18 cellular contexts compared by ENCODE assay signal in genomic region chr1:33165209-33165608, GRCh38. TPM values are rescaled to one million over a fixed set of nuclear protein-coding genes. Genes with fewer than 3 reads are reported as not detected.
DNase-seq lines count a peak whose midpoint lies in the region; ATAC-seq and TF ChIP-seq lines count a peak whose summit lies in the region.
"Had no signal": no experiment of that assay in that cellular context is flagged by ENCODE, and none has a peak within 500 bp of the region (broad histone marks: within the 10 kb centered on the region; RNA-seq: fewer than 3 reads in every experiment).

No MANE protein-coding gene starts in this region.

- peaks cover 15% of the 10 kb centered on the region for H3K36me3 Mint-ChIP-seq in glutamatergic neuron (ENCODE audit: unreplicated experiment)
- H3K36me3 Mint-ChIP-seq in nephron progenitor cell (ENCODE audit: low read depth), result peaks cover 32% of the 10 kb centered on the region

- no peak overlapping the region for H3K4me2 ChIP-seq in IMR-90 (ENCODE audit: low read depth, low read length)
- H3K4me2 ChIP-seq: BLaER1, PC-9 had no signal

- H3K27me3 ChIP-seq in IMR-90 (ENCODE audit: control insufficient read depth, insufficient read depth, low read length), result no peaks in the 10 kb centered on the region
- H3K27me3 ChIP-seq: BLaER1, SJCRH30 had no signal

- H3K27ac Mint-ChIP-seq in glutamatergic neuron (ENCODE audit: unreplicated experiment), result peak overlapping the region; percentile 53
- no peak overlapping the region for H3K27ac Mint-ChIP-seq in nephron progenitor cell
- H3K27ac Mint-ChIP-seq: CD8-positive, alpha-beta T cell had no signal

- CTCF ChIA-PET in IMR-90 (lab: Yijun Ruan, JAX), result no interaction called here

- no peak overlapping the region for H3K4me3 Mint-ChIP-seq in glutamatergic neuron (ENCODE audit: unreplicated experiment)
- H3K4me3 Mint-ChIP-seq in nephron progenitor cell, result no peak overlapping the region
- H3K4me3 Mint-ChIP-seq: CD8-positive, alpha-beta T cell had no signal

- no peak overlapping the region for H2BK20ac ChIP-seq in IMR-90 (ENCODE audit: low read depth, low read length)

- H3K9me3 Mint-ChIP-seq in glutamatergic neuron (ENCODE audit: unreplicated experiment), result peaks cover 16% of the 10 kb centered on the region
- H3K9me3 Mint-ChIP-seq in nephron progenitor cell, result peaks cover 13% of the 10 kb centered on the region
- H3K9me3 Mint-ChIP-seq: CD8-positive, alpha-beta T cell had no signal

- TF ChIP-seq CTCF in IMR-90 (conservative IDR thresholded peaks at IDR 0.05; ENCODE audit: low read depth, low read length) (no peak), glutamatergic neuron (IDR thresholded peaks at IDR 0.05; ENCODE audit: partially characterized antibody, unreplicated experiment) (no peak), nephron progenitor cell (IDR thresholded peaks at IDR 0.05) (no peak)

- no peak overlapping the region for H3K56ac ChIP-seq in IMR-90 (ENCODE audit: extremely low read depth, insufficient read depth, low read length)

- peak overlapping the region; percentile 93 for H2BK120ac ChIP-seq in IMR-90 (ENCODE audit: low read depth, low read length)

- H4K91ac ChIP-seq in IMR-90 (ENCODE audit: insufficient read depth, low read depth, low read length), result no peak overlapping the region

- no peak overlapping the region for H3K27ac ChIP-seq in IMR-90 (ENCODE audit: insufficient read depth, low read length)
- H3K27ac ChIP-seq: BLaER1, PC-9 had no signal

- BruUV-seq in IMR-90 (replicated peaks; lab: Mats Ljungman, UMichigan), result no TSS peak

- H3K4me1 Mint-ChIP-seq in glutamatergic neuron (ENCODE audit: low read depth, unreplicated experiment) (peaks cover 39% of the 10 kb centered on the region), nephron progenitor cell (peaks cover 91% of the 10 kb centered on the region)

- H4K8ac ChIP-seq in IMR-90 (ENCODE audit: low read depth in 2 of 2, low read length in 2 of 2), result no peak overlapping the region; a peak in 1 of 4 replicates

- no peak overlapping the region for H3K18ac ChIP-seq in IMR-90 (ENCODE audit: low read depth, low read length)

- peaks cover 33% of the 10 kb centered on the region for H3K9me1 ChIP-seq in IMR-90 (ENCODE audit: insufficient read depth, low read length)

- no peak overlapping the region for H3K9ac ChIP-seq in IMR-90 (ENCODE audit: low read depth, low read length)
- H3K9ac ChIP-seq: BLaER1 had no signal

- intact Hi-C loops in IMR-90 (cut with micrococcal nuclease), result no loop called here

- DNase-seq in ELF-1 (ENCODE audit: low read depth, low spot score) (peak; percentile 71), IMR-90 (no peak), glutamatergic neuron (peak; percentile 62), nephron progenitor cell (peak; percentile 67), NCI-H2029 treated with DMSO at 0.1 percent for 48 hours (lab: John Stamatoyannopoulos, UW) (no peak), NCI-H774 (lab: John Stamatoyannopoulos, UW) (no peak), DMS79 (lab: John Stamatoyannopoulos, UW) (no peak)
- no peak for DNase-seq in activated CD8-positive, alpha-beta memory T cell treated with anti-CD3 and anti-CD28 coated beads for 24 hours
- DNase-seq: 8988T; CD8-positive, alpha-beta T cell; KBM-7; MV-4-11; NCI-H1417; NCI-H187 treated with DMSO at 0.1 percent for 48 hours; NCI-H446 treated with DMSO at 0.1 percent for 48 hours; PC-9 had no signal

- peak overlapping the region; percentile 60 for H2AK5ac ChIP-seq in IMR-90 (ENCODE audit: low read depth, low read length)

- H3K79me1 ChIP-seq in IMR-90 (ENCODE audit: low read depth in 1 of 2, low read length in 2 of 2), result peaks cover 9 to 64% of the 10 kb centered on the region in 2 experiments

- WGBS in IMR-90 (ENCODE audit: extremely low coverage in 2 of 2, insufficient read length in 1 of 2), 2 experiments, result 100% methylated on average over 2 of the region's 21 CpGs; no CpG with 5 or more reads in 1 of the 2 experiments

- TF ChIP-seq POLR2A in IMR-90 (IDR thresholded peaks at IDR 0.05; ENCODE audit: low read depth, low read length), result no peak

- H3K36me3 ChIP-seq in IMR-90 (ENCODE audit: control insufficient read depth, insufficient read depth, low read length), result peaks cover 10% of the 10 kb centered on the region; the same call in 1 of the 2 replicates

- no peak overlapping the region for H3K14ac ChIP-seq in IMR-90 (replicated peaks; ENCODE audit: low read depth, low read length)

- peaks cover 32% of the 10 kb centered on the region for H3K4me1 ChIP-seq in IMR-90 (ENCODE audit: control insufficient read depth, insufficient read depth, low read length)

- ATAC-seq in IMR-90 (ENCODE audit: low read depth), result no peak
- ATAC-seq: CD8-positive, alpha-beta T cell had no signal

- H4K5ac ChIP-seq in IMR-90 (ENCODE audit: low read depth, low read length), result no peak overlapping the region

- H4K20me1 ChIP-seq in IMR-90 (ENCODE audit: insufficient read depth, low read length), result no peaks in the 10 kb centered on the region
- H4K20me1 ChIP-seq: BLaER1 had no signal

- H2BK15ac ChIP-seq in IMR-90 (ENCODE audit: low read depth, low read length), result 0 out of 3 replicates have a peak overlapping the region, but pooled peaks have one; percentile 85

- H3K4me3 ChIP-seq in IMR-90 (ENCODE audit: insufficient read depth, low read depth, low read length), result no peak overlapping the region
- H3K4me3 ChIP-seq: BLaER1, PC-9, SJCRH30 had no signal

- no peak overlapping the region for H2AFZ ChIP-seq in IMR-90 (replicated peaks; ENCODE audit: low read length, poor library complexity)
- H2AFZ ChIP-seq: PC-9 had no signal

- peak overlapping the region; percentile 10 for H2AK9ac ChIP-seq in IMR-90 (replicated peaks; ENCODE audit: low read depth, low read length, poor library complexity)

- POLR2A ChIA-PET in IMR-90 (lab: Charles Lee; ENCODE audit: unreplicated experiment), result no interaction called here

- 0 out of 2 replicates have a peak, but pooled peaks cover 3% of the 10 kb centered on the region for H3K9me3 ChIP-seq in IMR-90 (ENCODE audit: control insufficient read depth, insufficient read depth, low read length)
- H3K9me3 ChIP-seq: BLaER1, SJCRH30 had no signal

- H2BK5ac ChIP-seq in IMR-90 (ENCODE audit: low read depth, low read length, poor library complexity, severe bottlenecking), result no peak overlapping the region

- dilution Hi-C loops in IMR-90 (cut with HindIII; ENCODE audit: low sequenced_read_pairs, unreplicated experiment), result no loop called here

- in situ Hi-C loops in IMR-90 (cut with MboI; ENCODE audit: low sequenced_read_pairs), result no loop called here

- 0 out of 2 replicates have a peak overlapping the region, but pooled peaks have one; percentile 94 for H3K4ac ChIP-seq in IMR-90 (ENCODE audit: low read depth, low read length)

- TF ChIP-seq RAD21 in IMR-90 (IDR thresholded peaks at IDR 0.05; ENCODE audit: low read length), result no peak

- no peak overlapping the region for H3K23ac ChIP-seq in IMR-90 (ENCODE audit: low read depth, low read length)

- H3K27me3 Mint-ChIP-seq in glutamatergic neuron (ENCODE audit: unreplicated experiment) (peaks cover 13% of the 10 kb centered on the region), nephron progenitor cell (ENCODE audit: low read depth, poor library complexity) (peaks cover 5% of the 10 kb centered on the region)

TF ChIP-seq in IMR-90, 13 proteins besides CTCF, POLR2A, EP300 and RAD21:
- no peak for TF ChIP-seq ELK1 (IDR thresholded peaks at IDR 0.05; ENCODE audit: borderline replicate concordance, low read depth, low read length)
- no peak for TF ChIP-seq CHD1 (IDR thresholded peaks at IDR 0.05; ENCODE audit: low read depth, low read length)
- no peak for TF ChIP-seq NFE2L2 (IDR thresholded peaks at IDR 0.05; ENCODE audit: low read depth, low read length)
- no peak for TF ChIP-seq BHLHE40 (IDR thresholded peaks at IDR 0.05; ENCODE audit: low read depth, low read length)
- TF ChIP-seq MAZ (IDR thresholded peaks at IDR 0.05; ENCODE audit: borderline replicate concordance, low read depth, low read length), result no peak
- TF ChIP-seq MXI1 (IDR thresholded peaks at IDR 0.05; ENCODE audit: borderline replicate concordance, low read depth, low read length), result no peak
- TF ChIP-seq USF2 (IDR thresholded peaks at IDR 0.05; ENCODE audit: low read depth, low read length), result no peak
- TF ChIP-seq RCOR1 (IDR thresholded peaks at IDR 0.05; ENCODE audit: insufficient replicate concordance, low read length), result no peak
- TF ChIP-seq FOS (IDR thresholded peaks at IDR 0.05; ENCODE audit: low read depth, low read length), result no peak
- TF ChIP-seq RFX5 (IDR thresholded peaks at IDR 0.05; ENCODE audit: low read depth, low read length), result no peak
- TF ChIP-seq CEBPB (IDR thresholded peaks at IDR 0.05; ENCODE audit: low read depth, low read length), result no peak
- no peak for TF ChIP-seq SMC3 (IDR thresholded peaks at IDR 0.05; ENCODE audit: low read depth, low read length)
- no peak for TF ChIP-seq MAFK (IDR thresholded peaks at IDR 0.05; ENCODE audit: low read depth, low read length)
TF ChIP-seq in IMR-90: peak in this region for 0.

RNA-seq across cellular contexts. Expression of gene TRIM62, which starts 16.6 kb away (rescaled TPM):
- total RNA-seq in IMR-90 (2012; rRNA removed) (2.8 and 3.0 TPM in 2 replicates), glutamatergic neuron (ENCODE audit: unreplicated experiment) (95.7 TPM)
- polyA plus RNA-seq in IMR-90 (2012; rRNA removed), result 11.1 and 12.8 TPM in 2 replicates
- polyA plus RNA-seq in IMR-90 (2012; cell fraction: cytosol; rRNA removed), result 4.8 and 18.3 TPM in 2 replicates
- 25.0 and 36.8 TPM in 2 replicates for polyA plus RNA-seq in IMR-90 (2012; cell fraction: nucleus; rRNA removed; ENCODE audit: low replicate concordance)

Comparison
In these comparisons a context has a peak if more than half of its experiments do, and no peak if none do; other contexts are left out.
1. DNase-seq: peak in ELF-1 (single experiment), glutamatergic neuron (single experiment) and nephron progenitor cell (single experiment); none in IMR-90 (single experiment), NCI-H2029 treated with DMSO at 0.1 percent for 48 hours (single experiment), NCI-H774 (single experiment), DMS79 (single experiment) and activated CD8-positive, alpha-beta memory T cell treated with anti-CD3 and anti-CD28 coated beads for 24 hours (single experiment).
2. RNA of gene TRIM62, which starts 16.6 kb away (total RNA-seq): 95.7 TPM in glutamatergic neuron (single experiment); 2.8 to 3.0 TPM in IMR-90; every median in the first group is over 10 times any median in the second.